Comparison of ENCODE assay signal across 37 cellular contexts in genomic region chr9:24487946-24488345, GRCh38. TPM values are rescaled to one million over a fixed set of nuclear protein-coding genes. Genes with fewer than 3 reads are reported as not detected.
"Had no signal": no experiment of that assay in that cellular context is flagged by ENCODE, and none has a peak within 500 bp of the region (broad histone marks: within the 10 kb centered on the region; RNA-seq: fewer than 3 reads in every experiment).

No MANE protein-coding gene starts in this region.

- H3K27me3 Mint-ChIP-seq: naive B cell; natural killer cell treated with Interleukin-12 subunit alpha and Interleukin-12 subunit beta and Interleukin-15 and Interleukin-18, amount 100 ng/mL, for 72 hours had no signal

- H3K4me3 Mint-ChIP-seq: immature natural killer cell; naive B cell; natural killer cell treated with Interleukin-12 subunit alpha and Interleukin-12 subunit beta and Interleukin-15 and Interleukin-18, amount 100 ng/mL, for 72 hours; stimulated activated effector memory CD8-positive, alpha-beta T cell treated with anti-CD3 and anti-CD28 coated beads, Interleukin-12 subunit alpha, Interleukin-12 subunit beta, amount 100 ng/mL, for 72 hours had no signal

- H3K4me1 ChIP-seq: gastrocnemius medialis, heart right ventricle, lower lobe of right lung, psoas muscle, stomach, thyroid gland, vagina had no signal

- H3K27ac Mint-ChIP-seq: immature natural killer cell; naive B cell; natural killer cell treated with Interleukin-12 subunit alpha and Interleukin-12 subunit beta and Interleukin-15 and Interleukin-18, amount 100 ng/mL, for 72 hours; stimulated activated effector memory CD8-positive, alpha-beta T cell treated with anti-CD3 and anti-CD28 coated beads, Interleukin-12 subunit alpha, Interleukin-12 subunit beta, amount 100 ng/mL, for 72 hours had no signal

- H3K27me3 ChIP-seq: dorsolateral prefrontal cortex, gastrocnemius medialis, heart right ventricle, ovary, sigmoid colon, stomach, thyroid gland, vagina had no signal

- H3K36me3 Mint-ChIP-seq: immature natural killer cell; naive B cell; stimulated activated effector memory CD8-positive, alpha-beta T cell treated with anti-CD3 and anti-CD28 coated beads, Interleukin-12 subunit alpha, Interleukin-12 subunit beta, amount 100 ng/mL, for 72 hours had no signal

- H3K4me1 Mint-ChIP-seq: immature natural killer cell; naive B cell; stimulated activated effector memory CD8-positive, alpha-beta T cell treated with anti-CD3 and anti-CD28 coated beads, Interleukin-12 subunit alpha, Interleukin-12 subunit beta, amount 100 ng/mL, for 72 hours had no signal

- DNase-seq: dorsolateral prefrontal cortex; effector CD4-positive, alpha-beta T cell; foreskin fibroblast; gastrocnemius medialis; glutamatergic neuron; heart right ventricle; hippocampal formation; immature natural killer cell; islet precursor cell; kidney glomerular epithelial cell; left colon; left ventricle myocardium superior; lower lobe of right lung; naive B cell; nucleus accumbens; ovary; posterior cingulate gyrus; psoas muscle; right cardiac atrium; sigmoid colon; stimulated activated CD4-positive, alpha-beta T cell treated with anti-CD3 and anti-CD28 coated beads, Interleukin-2, amount 100 ng/mL, for 24 hours; stimulated activated CD4-positive, alpha-beta T cell treated with anti-CD3 and anti-CD28 coated beads, Interleukin-4, amount 100 ng/mL, for 24 hours; stimulated activated naive CD4-positive, alpha-beta T cell treated with Interleukin-2 at 50 U/mL for 16 hours; stomach; thyroid gland; trophoblast cell had no signal

- H3K27ac ChIP-seq: dorsolateral prefrontal cortex, epithelial cell of prostate, gastrocnemius medialis, heart right ventricle, lower lobe of right lung, ovary, psoas muscle, sigmoid colon, stomach, thyroid gland, vagina had no signal

- H3K36me3 ChIP-seq: gastrocnemius medialis, heart right ventricle, lower lobe of right lung, ovary, sigmoid colon, stomach, thyroid gland, vagina had no signal

- ATAC-seq: esophagus mucosa; gastrocnemius medialis; heart right ventricle; left colon; left ventricle myocardium superior; lower lobe of right lung; natural killer cell treated with Interleukin-12 subunit alpha and Interleukin-12 subunit beta and Interleukin-15 and Interleukin-18, amount 100 ng/mL, for 72 hours; psoas muscle; right cardiac atrium; stimulated activated effector memory CD8-positive, alpha-beta T cell treated with anti-CD3 and anti-CD28 coated beads, Interleukin-12 subunit alpha, Interleukin-12 subunit beta, amount 100 ng/mL, for 72 hours had no signal

- H3K9me3 ChIP-seq: gastrocnemius medialis, lower lobe of right lung, ovary, psoas muscle, sigmoid colon, stomach, thyroid gland, vagina had no signal

- H3K4me3 ChIP-seq: dorsolateral prefrontal cortex, gastrocnemius medialis, heart right ventricle, lower lobe of right lung, ovary, psoas muscle, sigmoid colon, stomach, thyroid gland, vagina had no signal

RNA-seq across cellular contexts. Expression of gene IZUMO3, which starts 57.8 kb away (rescaled TPM):
- total RNA-seq: dorsolateral prefrontal cortex; esophagus mucosa; gastrocnemius medialis; heart right ventricle; left colon; left ventricle myocardium superior; lower lobe of right lung; mononuclear cell; natural killer cell treated with Interleukin-12 subunit alpha and Interleukin-12 subunit beta and Interleukin-15 and Interleukin-18, amount 100 ng/mL, for 72 hours; ovary; psoas muscle; renal cortical epithelial cell; right cardiac atrium; sigmoid colon; skeletal muscle tissue; stomach; subcutaneous adipose tissue; temporal lobe; thyroid gland; ureter; vagina had no signal
- polyA plus RNA-seq: heart right ventricle, immature natural killer cell, ovary, psoas muscle, right cardiac atrium, sigmoid colon, stomach had no signal
